ENCODE assay signal across 31 cellular contexts in the genomic region with DNA sequence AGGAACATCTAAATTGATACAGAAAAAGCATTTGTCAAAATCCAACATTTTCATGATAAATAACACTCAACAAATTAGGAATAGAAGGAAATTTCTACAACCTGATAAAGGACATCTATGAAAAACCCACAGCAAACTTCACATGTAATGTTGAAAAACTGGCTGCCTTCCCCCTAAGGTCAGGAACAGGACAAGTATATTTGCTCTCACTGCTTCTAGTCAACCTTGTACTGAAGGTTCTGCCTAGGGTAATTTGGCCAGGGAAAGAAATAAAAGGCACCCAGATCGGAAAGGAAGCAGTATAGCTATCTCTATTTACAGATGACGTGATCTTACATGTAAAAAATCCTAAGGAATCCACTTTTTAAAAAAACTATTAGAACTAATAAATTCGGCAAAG.
"Had no signal": no experiment of that assay in that cellular context is flagged by ENCODE, and none has a peak within 500 bp of the region (broad histone marks: within the 10 kb centered on the region; RNA-seq: fewer than 3 reads in every experiment).

No MANE protein-coding gene starts in this region.

- H3K9me3 ChIP-seq: ovary, psoas muscle, suprapubic skin, testis, tibial artery, transverse colon, upper lobe of right lung, uterus had no signal

- H2AFZ ChIP-seq: parathyroid adenoma had no signal

- H3K4me3 ChIP-seq: neural progenitor cell, ovary, psoas muscle, skin epidermis, smooth muscle cell, spleen, suprapubic skin, testis, tibial artery, transverse colon, upper lobe of right lung, uterus had no signal

- H3K27ac Mint-ChIP-seq: natural killer cell; nephron; neural progenitor cell; progenitor cell of endocrine pancreas; stimulated activated memory B cell treated with anti-CD40 and anti-IgM and Interleukin-4, amounts not matched to agents 10 μg/mL and 1 μg/mL and 100 μg/mL, for 72 hours; stimulated activated naive CD8-positive, alpha-beta T cell treated with anti-CD3 and anti-CD28 coated beads, Interleukin-15, amount 100 ng/mL, for 72 hours; type B pancreatic cell had no signal

- H3K9ac ChIP-seq: neural progenitor cell, parathyroid adenoma had no signal

- H3K27me3 Mint-ChIP-seq: progenitor cell of endocrine pancreas; stimulated activated memory B cell treated with anti-CD40 and anti-IgM and Interleukin-4, amounts not matched to agents 10 μg/mL and 1 μg/mL and 100 μg/mL, for 72 hours; stimulated activated naive CD8-positive, alpha-beta T cell treated with anti-CD3 and anti-CD28 coated beads, Interleukin-15, amount 100 ng/mL, for 72 hours; type B pancreatic cell had no signal

- H3K36me3 Mint-ChIP-seq: natural killer cell; neural progenitor cell; stimulated activated memory B cell treated with anti-CD40 and anti-IgM and Interleukin-4, amounts not matched to agents 10 μg/mL and 1 μg/mL and 100 μg/mL, for 72 hours; type B pancreatic cell had no signal

- H3K27ac ChIP-seq: neural progenitor cell, ovary, parathyroid adenoma, psoas muscle, skin epidermis, spleen, suprapubic skin, testis, tibial artery, transverse colon, upper lobe of right lung, uterus had no signal

- DNase-seq: natural killer cell; occipital lobe; ovary; posterior cingulate gyrus; psoas muscle; right cardiac atrium; spleen; stimulated activated CD4-positive, alpha-beta T cell treated with anti-CD3 and anti-CD28 coated beads, Interleukin-12 subunit alpha, Interleukin-12 subunit beta, amount 100 ng/mL, for 4 hours; stimulated activated CD4-positive, alpha-beta T cell treated with anti-CD3 and anti-CD28 coated beads, Interleukin-1b, Interleukin-23, amount 100 ng/mL, for 48 hours; stimulated activated CD4-positive, alpha-beta T cell treated with anti-CD3 and anti-CD28 coated beads, Interleukin-4, amount 100 ng/mL, for 1 hour; stimulated activated CD4-positive, alpha-beta T cell treated with anti-CD3 and anti-CD28 coated beads, Interleukin-4, amount 100 ng/mL, for 4 hours; stimulated activated CD8-positive, alpha-beta memory T cell treated with anti-CD3 and anti-CD28 coated beads, Interleukin-4, amount 100 ng/mL, for 48 hours; stimulated activated naive CD4-positive, alpha-beta T cell; stimulated activated naive CD8-positive, alpha-beta T cell treated with anti-CD3 and anti-CD28 coated beads, Interleukin-15, amount 100 ng/mL, for 72 hours; stimulated activated naive CD8-positive, alpha-beta T cell treated with anti-CD3 and anti-CD28 coated beads, Interleukin-15, Interleukin-2, amounts not matched to agents 100 U/mL and 50 U/mL, for 24 hours; substantia nigra; testis; tibial artery; transverse colon; upper lobe of right lung; uterus had no signal

- H3K36me3 ChIP-seq: neural progenitor cell, ovary, spleen, suprapubic skin, tibial artery, transverse colon, upper lobe of right lung, uterus had no signal

- H3K79me2 ChIP-seq: parathyroid adenoma had no signal

- H3K4me1 ChIP-seq: parathyroid adenoma, psoas muscle, spleen, suprapubic skin, testis, tibial artery, transverse colon, upper lobe of right lung, uterus had no signal

- H3K27me3 ChIP-seq: neural progenitor cell, ovary, spleen, suprapubic skin, testis, tibial artery, transverse colon, upper lobe of right lung, uterus had no signal

- H3K4me1 Mint-ChIP-seq: natural killer cell; nephron; stimulated activated memory B cell treated with anti-CD40 and anti-IgM and Interleukin-4, amounts not matched to agents 10 μg/mL and 1 μg/mL and 100 μg/mL, for 72 hours; stimulated activated naive CD8-positive, alpha-beta T cell treated with anti-CD3 and anti-CD28 coated beads, Interleukin-15, amount 100 ng/mL, for 72 hours had no signal

- H3K4me2 ChIP-seq: neural progenitor cell, smooth muscle cell had no signal

- H3K9me3 Mint-ChIP-seq: natural killer cell had no signal

- H3K4me3 Mint-ChIP-seq: natural killer cell; nephron; neural progenitor cell; stimulated activated memory B cell treated with anti-CD40 and anti-IgM and Interleukin-4, amounts not matched to agents 10 μg/mL and 1 μg/mL and 100 μg/mL, for 72 hours; stimulated activated naive CD8-positive, alpha-beta T cell treated with anti-CD3 and anti-CD28 coated beads, Interleukin-15, amount 100 ng/mL, for 72 hours; type B pancreatic cell had no signal

- ATAC-seq: natural killer cell; psoas muscle; right cardiac atrium; sciatic nerve; stimulated activated memory B cell treated with anti-CD40 and anti-IgM and Interleukin-4, amounts not matched to agents 10 μg/mL and 1 μg/mL and 100 μg/mL, for 72 hours; stimulated activated naive CD8-positive, alpha-beta T cell treated with anti-CD3 and anti-CD28 coated beads, Interleukin-15, amount 100 ng/mL, for 72 hours; stimulated activated naive CD8-positive, alpha-beta T cell treated with anti-CD3 and anti-CD28 coated beads, Interleukin-15, Interleukin-2, amounts not matched to agents 100 U/mL and 50 U/mL, for 24 hours; upper lobe of right lung had no signal
